In genomic region chr9:70746760-70747159, GRCh38 we compare ENCODE assay signal across 16 cellular contexts.
A peak's percentile ranks its signal among the peaks of the same experiment; 100 is the strongest.
DNase-seq lines count a peak whose midpoint lies in the region; ATAC-seq and TF ChIP-seq lines count a peak whose summit lies in the region.
"Had no signal": no experiment of that assay in that cellular context is flagged by ENCODE, and none has a peak within 500 bp of the region (broad histone marks: within the 10 kb centered on the region; RNA-seq: fewer than 3 reads in every experiment).

No MANE protein-coding gene starts in this region.

- no peak for TF ChIP-seq CTCF in 22Rv1 (IDR thresholded peaks at IDR 0.05)
- TF ChIP-seq CTCF in fibroblast of the aortic adventitia (IDR thresholded peaks at IDR 0.05; ENCODE audit: insufficient read depth, low read length) = no peak
- no peak for TF ChIP-seq CTCF in CD4-positive, alpha-beta T cell (IDR thresholded peaks at IDR 0.05)

- intact Hi-C loops in left colon (cut with DNase I, micrococcal nuclease) = no loop called here
- intact Hi-C loops in CD4-positive, alpha-beta T cell (cut with DNase I, micrococcal nuclease) = no loop called here

- no peak overlapping the region for H3K27ac Mint-ChIP-seq in CD4-positive, alpha-beta T cell
- H3K27ac Mint-ChIP-seq: naive thymus-derived CD4-positive, alpha-beta T cell had no signal

- H3K9me3 Mint-ChIP-seq in CD4-positive, alpha-beta T cell = no peaks in the 10 kb centered on the region

- H3K9me3 ChIP-seq in CD4-positive, alpha-beta T cell (ENCODE audit: control insufficient read depth, low read length) = no peaks in the 10 kb centered on the region
- H3K9me3 ChIP-seq: adrenal gland, psoas muscle, uterus had no signal

- no peaks in the 10 kb centered on the region for H3K27me3 ChIP-seq in CD4-positive, alpha-beta T cell (ENCODE audit: control insufficient read depth, insufficient read depth, low read length)
- H3K27me3 ChIP-seq: adrenal gland, uterus had no signal

- CTCF ChIA-PET in CD4-positive, alpha-beta T cell (lab: Charles Lee) = no interaction called here

- peaks cover 9% of the 10 kb centered on the region for H3K27me3 Mint-ChIP-seq in CD4-positive, alpha-beta T cell

- peak overlapping the region; percentile 34 for H3K27ac ChIP-seq in 22Rv1
- H3K27ac ChIP-seq in CD4-positive, alpha-beta T cell (ENCODE audit: low read depth, low read length) = no peak overlapping the region
- H3K27ac ChIP-seq: adrenal gland, psoas muscle, uterus had no signal

- POLR2A ChIA-PET in CD4-positive, alpha-beta T cell (lab: Charles Lee) = no interaction called here

- no peak overlapping the region for H3K4me3 Mint-ChIP-seq in CD4-positive, alpha-beta T cell
- H3K4me3 Mint-ChIP-seq: naive thymus-derived CD4-positive, alpha-beta T cell had no signal

- DNase-seq in EH (ENCODE audit: low read depth) (peak; percentile 65), NCI-H345 (lab: John Stamatoyannopoulos, UW) (peak; percentile 76), fibroblast of the aortic adventitia (ENCODE audit: low read depth) (peak; percentile 63), left colon (no peak)
- no peak for DNase-seq in CD4-positive, alpha-beta T cell
- no peak for DNase-seq in stimulated activated CD4-positive, alpha-beta T cell treated with anti-CD3 and anti-CD28 coated beads, Interleukin-1b, Interleukin-23, amount 100 ng/mL, for 48 hours
- DNase-seq: caudate nucleus; effector memory CD4-positive, alpha-beta T cell; left ventricle myocardium superior; naive thymus-derived CD4-positive, alpha-beta T cell; psoas muscle; stimulated activated naive CD8-positive, alpha-beta T cell treated with anti-CD3 and anti-CD28 coated beads, Interleukin-15, Interleukin-2, amounts not matched to agents 100 U/mL and 50 U/mL, for 24 hours; uterus had no signal

- H3K4me3 ChIP-seq in fibroblast of the aortic adventitia (ENCODE audit: low read depth, low read length) = no peak overlapping the region
- H3K4me3 ChIP-seq: adrenal gland, psoas muscle, uterus had no signal

- ATAC-seq in HG02840 (IDR thresholded peaks at IDR 0.05; ENCODE audit: low FRiP score, unreplicated experiment) (no peak), left colon (no peak)
- ATAC-seq in CD4-positive, alpha-beta T cell (ENCODE audit: poor library complexity) = no peak
- ATAC-seq: left ventricle myocardium superior; naive thymus-derived CD4-positive, alpha-beta T cell; psoas muscle; stimulated activated naive CD8-positive, alpha-beta T cell treated with anti-CD3 and anti-CD28 coated beads, Interleukin-15, Interleukin-2, amounts not matched to agents 100 U/mL and 50 U/mL, for 24 hours had no signal

- H3K4me1 Mint-ChIP-seq in CD4-positive, alpha-beta T cell (ENCODE audit: low read depth) = no peaks in the 10 kb centered on the region
- H3K4me1 Mint-ChIP-seq: naive thymus-derived CD4-positive, alpha-beta T cell had no signal

- H3K36me3 Mint-ChIP-seq in CD4-positive, alpha-beta T cell (ENCODE audit: low read depth) = no peaks in the 10 kb centered on the region
- H3K36me3 Mint-ChIP-seq: naive thymus-derived CD4-positive, alpha-beta T cell had no signal

Comparison
In these comparisons a context has a peak if more than half of its experiments do, and no peak if none do; other contexts are left out.
1. DNase-seq: peak in EH (single experiment), NCI-H345 (single experiment) and fibroblast of the aortic adventitia (single experiment); none in left colon (0 of 2), CD4-positive, alpha-beta T cell (0 of 10) and stimulated activated CD4-positive, alpha-beta T cell treated with anti-CD3 and anti-CD28 coated beads, Interleukin-1b, Interleukin-23, amount 100 ng/mL, for 48 hours (single experiment).